8 cellular contexts compared by ENCODE assay signal in the genomic region with DNA sequence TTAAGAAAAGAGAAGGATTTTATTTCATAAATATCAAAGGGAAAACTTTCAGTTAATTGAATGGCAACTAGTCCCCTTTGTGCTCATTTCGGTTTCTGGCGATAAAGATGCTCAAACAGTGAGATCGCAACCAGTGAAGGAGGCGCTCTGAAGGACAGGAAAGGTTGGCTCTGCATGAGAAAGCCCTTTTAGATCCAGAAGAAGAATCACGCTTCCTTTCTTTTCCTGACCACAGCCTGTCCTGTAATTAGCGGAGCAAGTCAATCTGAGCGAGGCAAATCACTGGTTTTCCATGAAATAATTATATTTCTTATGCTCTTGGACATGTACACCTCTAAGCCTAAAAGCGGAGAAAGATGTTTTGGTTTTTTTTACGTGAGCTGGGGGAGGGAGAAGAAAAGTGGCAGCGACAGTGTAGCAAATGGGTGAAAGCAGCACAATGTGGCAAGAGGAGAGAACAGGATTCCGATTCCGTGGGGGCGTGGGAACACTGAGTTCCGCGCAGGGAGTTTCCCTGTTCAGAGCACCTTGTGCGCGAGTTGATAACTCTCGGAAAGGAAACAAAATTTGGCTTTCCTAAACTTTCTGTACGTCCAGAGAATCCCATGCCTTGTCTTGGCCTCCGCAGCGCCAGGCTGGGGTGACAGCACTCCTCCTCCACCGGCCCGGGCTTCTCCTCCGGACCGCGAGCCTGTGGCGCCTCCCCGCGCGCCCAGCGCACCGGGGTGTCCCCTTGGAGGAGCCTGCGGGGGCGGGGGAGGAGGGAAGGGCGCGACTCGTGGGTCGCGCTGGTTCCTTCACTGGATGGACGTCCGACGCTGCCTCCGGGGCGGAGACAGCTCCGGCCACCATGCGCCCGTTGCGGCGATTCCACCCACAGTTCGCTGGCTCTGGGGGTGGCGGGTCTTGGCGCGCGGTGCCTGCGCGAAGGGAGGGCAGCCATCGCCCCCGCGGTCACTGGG. TPM values are rescaled to one million over a fixed set of nuclear protein-coding genes. Genes with fewer than 3 reads are reported as not detected.
DNase-seq lines count a peak whose midpoint lies in the region; ATAC-seq, FAIRE-seq and TF ChIP-seq lines count a peak whose summit lies in the region.

No MANE protein-coding gene starts in this region.

- no peak overlapping the region for H2BK5ac ChIP-seq in H9 (ENCODE audit: insufficient read length, low read length)

- H2AFZ ChIP-seq in H9 (ENCODE audit: low read length), result no peak overlapping the region

- H3K23me2 ChIP-seq in H9 (ENCODE audit: insufficient read length, low read depth, low read length, poor library complexity, severe bottlenecking), result peaks cover 7% of the 10 kb centered on the region

- DNase-seq in A549 (ENCODE audit: low read depth in 1 of 2, low spot score in 1 of 2), result peak; percentile 9 to 52
- peak; percentile 45 for DNase-seq in H9
- DNase-seq in GM12892 (ENCODE audit: insufficient read length), result no peak
- DNase-seq in SHP77 treated with DMSO at 0.1 percent for 48 hours (lab: John Stamatoyannopoulos, UW), result no peak
- DNase-seq in globus pallidus (ENCODE audit: low spot score), result no peak

- peak overlapping the region; percentile 36; the same call in 1 of the 2 replicates for H3K14ac ChIP-seq in H9 (ENCODE audit: insufficient read depth, low read length)

- H3K56ac ChIP-seq in H9 (ENCODE audit: insufficient read length, low read depth, low read length), result no peak overlapping the region

- peak overlapping the region; percentile 61 to 82 for H3K4me3 Mint-ChIP-seq in H9
- peak overlapping the region; percentile 76 for H3K4me3 Mint-ChIP-seq in activated naive CD4-positive, alpha-beta T cell treated with anti-CD3 and anti-CD28 coated beads, Interleukin-2, amount 50 U/mL, for 24 hours

- WGBS in A549 (ENCODE audit: missing lambda C conversion rate), result 27% methylated on average over 28 of the region's 59 CpGs
- WGBS in H9 (ENCODE audit: extremely low coverage, insufficient read length, low lambda C conversion rate), result no CpG with 5 or more reads among the region's 59 CpGs

- H3K4me1 Mint-ChIP-seq in H9, result peaks cover 15 to 17% of the 10 kb centered on the region in 2 experiments
- H3K4me1 Mint-ChIP-seq in activated naive CD4-positive, alpha-beta T cell treated with anti-CD3 and anti-CD28 coated beads, Interleukin-2, amount 50 U/mL, for 24 hours, result peaks cover 15% of the 10 kb centered on the region

- H3K27me3 ChIP-seq in H9 (ENCODE audit: insufficient read depth, low read length) (peaks cover 16% of the 10 kb centered on the region; the same call in 1 of the 2 replicates), iPS-15b (ENCODE audit: control insufficient read depth, insufficient read depth, low read length) (peaks cover 51% of the 10 kb centered on the region), skeletal muscle satellite cell (ENCODE audit: control insufficient read depth, insufficient read depth, low read length) (peaks cover 83% of the 10 kb centered on the region)

- POLR2A ChIA-PET in A549 (lab: Yijun Ruan, JAX), result no interaction called here

- H3T11ph ChIP-seq in H9 (ENCODE audit: low read length), result no peak overlapping the region

- no peak overlapping the region for H3K27ac Mint-ChIP-seq in H9
- no peak overlapping the region for H3K27ac Mint-ChIP-seq in activated naive CD4-positive, alpha-beta T cell treated with anti-CD3 and anti-CD28 coated beads, Interleukin-2, amount 50 U/mL, for 24 hours

- H3K27me3 Mint-ChIP-seq in H9 (ENCODE audit: low read depth), result peaks cover 81% of the 10 kb centered on the region
- peaks cover 45% of the 10 kb centered on the region for H3K27me3 Mint-ChIP-seq in activated naive CD4-positive, alpha-beta T cell treated with anti-CD3 and anti-CD28 coated beads, Interleukin-2, amount 50 U/mL, for 24 hours

- no peak overlapping the region for H2BK15ac ChIP-seq in H9 (ENCODE audit: low read depth, low read length)

- H3K27ac ChIP-seq in A549 (peak overlapping the region; percentile 74 to 84), H9 (ENCODE audit: insufficient read length, low read depth, low read length) (no peak overlapping the region)

- TF ChIP-seq CTCF in A549 (IDR thresholded peaks at IDR 0.05) (no peak), H9 (conservative IDR thresholded peaks at IDR 0.05) (no peak)

- H3K23ac ChIP-seq in H9 (ENCODE audit: insufficient read length, low read depth, low read length), result no peak overlapping the region

- H3K4me2 ChIP-seq in A549 (peak overlapping the region; percentile 98), H9 (ENCODE audit: insufficient read depth, insufficient read length, low read length) (peak overlapping the region; percentile 95), skeletal muscle satellite cell (ENCODE audit: low read length) (peak overlapping the region; percentile 85)

- FAIRE-seq in A549 (lab: Jason Lieb, UNC), result no peak
- no peak for FAIRE-seq in GM12892 (lab: Jason Lieb, UNC)

- no peak overlapping the region for H2BK12ac ChIP-seq in H9 (ENCODE audit: insufficient read length, low read depth, low read length)

- H3K4me3 ChIP-seq in A549 (peak overlapping the region; percentile 66), iPS-15b (ENCODE audit: low read depth, low read length) (peak overlapping the region; percentile 60), skeletal muscle satellite cell (ENCODE audit: low read length) (peak overlapping the region; percentile 69)

- no peak overlapping the region for H3K4ac ChIP-seq in H9 (ENCODE audit: low read depth, low read length)

- 0 out of 5 replicates have a peak, but pooled peaks of 1 of the 2 experiments have one; percentile 12 for TF ChIP-seq RAD21 in A549 (conservative IDR thresholded peaks at IDR 0.05 in 1 of 2, IDR thresholded peaks at IDR 0.05 in 1 of 2)

- H3K36me3 ChIP-seq in iPS-15b (ENCODE audit: control insufficient read depth, insufficient read depth, low read length), result no peaks in the 10 kb centered on the region
- no peaks in the 10 kb centered on the region for H3K36me3 ChIP-seq in skeletal muscle satellite cell (ENCODE audit: insufficient read depth, low read length)

- H2BK120ac ChIP-seq in H9 (ENCODE audit: low read depth, low read length, poor library complexity, severe bottlenecking), result no peak overlapping the region

- no peak overlapping the region for H3K18ac ChIP-seq in H9 (ENCODE audit: insufficient read length, low read depth, low read length)

- H4K91ac ChIP-seq in H9 (ENCODE audit: insufficient read length, low read depth, low read length), result no peak overlapping the region

- H3K9me3 ChIP-seq in A549 (no peaks in the 10 kb centered on the region), H9 (ENCODE audit: control insufficient read depth, low read depth, low read length) (no peaks in the 10 kb centered on the region), iPS-15b (ENCODE audit: control insufficient read depth, insufficient read depth, low read length) (no peaks in the 10 kb centered on the region), skeletal muscle satellite cell (replicated peaks; ENCODE audit: low read length) (no peaks in the 10 kb centered on the region)

- H3K79me2 ChIP-seq in H9 (ENCODE audit: insufficient read depth, low read length), result no peaks in the 10 kb centered on the region

- ATAC-seq in A549, result peak; percentile 70 to 72

- H2AK5ac ChIP-seq in H9 (ENCODE audit: insufficient read length, low read length), result no peak overlapping the region

- H3K9me3 Mint-ChIP-seq in H9, result peaks cover 0 to 3% of the 10 kb centered on the region in 2 experiments; a peak in 1 of 5 replicates
- no peaks in the 10 kb centered on the region for H3K9me3 Mint-ChIP-seq in activated naive CD4-positive, alpha-beta T cell treated with anti-CD3 and anti-CD28 coated beads, Interleukin-2, amount 50 U/mL, for 24 hours

- H4K5ac ChIP-seq in H9 (ENCODE audit: insufficient read length, low read depth, low read length), result no peak overlapping the region

- no peaks in the 10 kb centered on the region for H3K79me1 ChIP-seq in H9 (ENCODE audit: insufficient read depth, low read depth, low read length, poor library complexity, severe bottlenecking)

- no peaks in the 10 kb centered on the region for H4K20me1 ChIP-seq in H9 (ENCODE audit: control insufficient read depth, insufficient read depth, insufficient read length)

- H3K9ac ChIP-seq in H9 (ENCODE audit: extremely low read depth, insufficient read length, low read length) (no peak overlapping the region), iPS-15b (ENCODE audit: low read depth, low read length) (no peak overlapping the region), skeletal muscle satellite cell (ENCODE audit: low read depth, low read length) (no peak overlapping the region)

- H2BK20ac ChIP-seq in H9 (ENCODE audit: low read depth, low read length, poor library complexity, severe bottlenecking), result no peak overlapping the region

- no peak overlapping the region for H4K8ac ChIP-seq in H9 (replicated peaks; ENCODE audit: insufficient read length, low read depth, low read length)

- CTCF ChIA-PET in A549 (lab: Yijun Ruan, JAX), result interaction anchor here (4.7 kb wide), 1 partner anchor 145 kb away, joined by 95 read pairs; the partner anchor contains the start of gene SLC9A4

- peaks cover 0 to 1% (median 0%) of the 10 kb centered on the region in 3 experiments; a peak in 1 of 7 replicates for H3K36me3 Mint-ChIP-seq in H9 (ENCODE audit: insufficient read depth in 1 of 3, low read depth in 3 of 3)
- no peaks in the 10 kb centered on the region for H3K36me3 Mint-ChIP-seq in activated naive CD4-positive, alpha-beta T cell treated with anti-CD3 and anti-CD28 coated beads, Interleukin-2, amount 50 U/mL, for 24 hours

- no peak for TF ChIP-seq EP300 in A549 (IDR thresholded peaks at IDR 0.05)

- TF ChIP-seq POLR2A in A549 (IDR thresholded peaks at IDR 0.05; ENCODE audit: low read length) (peak; percentile 55), GM12892 (IDR thresholded peaks at IDR 0.05; ENCODE audit: low read depth, low read length) (no peak)

- H3K4me1 ChIP-seq in A549 (peaks cover 7% of the 10 kb centered on the region; the same call in 1 of the 3 replicates), H9 (ENCODE audit: insufficient read depth, low read length) (peaks cover 2% of the 10 kb centered on the region; the same call in 1 of the 2 replicates), iPS-15b (ENCODE audit: control insufficient read depth, insufficient read depth, low read length) (no peaks in the 10 kb centered on the region), skeletal muscle satellite cell (ENCODE audit: control insufficient read depth, insufficient read depth, low read length) (peaks cover 8% of the 10 kb centered on the region)

TF ChIP-seq in A549, 52 proteins besides CTCF, POLR2A, EP300 and RAD21 (continues in another document):
- TF ChIP-seq CHD4 (IDR thresholded peaks at IDR 0.05; ENCODE audit: borderline replicate concordance), result no peak

RNA-seq across cellular contexts. Expression of gene SLC9A2, which starts 0.6 kb away (rescaled TPM):
- 4.1 and 4.3 TPM in 2 replicates for polyA plus RNA-seq in A549 (2011; rRNA removed)
- polyA plus RNA-seq in A549 (2012; cell fraction: cytosol; rRNA removed), result 1.1 and 1.2 TPM in 2 replicates
- polyA plus RNA-seq in A549 (2012; cell fraction: nucleus; rRNA removed), result 1.0 and 1.6 TPM in 2 replicates
- polyA plus RNA-seq in A549 (2017; fragmentation: RNase III; extraction: RNeasy Plus Mini Kit Qiagen cat#74134 plus additional on column Dnase treatment), result 2.5 to 3.0 TPM (median 3.0 TPM) in 3 replicates
- polyA minus RNA-seq in A549 (2011; rRNA and poly(A)+ RNA removed), result 4.8 and 5.3 TPM in 2 replicates
- 0.04 TPM in 2 replicates for total RNA-seq in H9 (2021)
- total RNA-seq in skeletal muscle satellite cell (2012; rRNA removed), result under 0.01 TPM in 1 of 2 replicates, not detected in the other
- polyA plus RNA-seq in GM12892 (2012; ENCODE audit: missing spikeins), result 0.06 TPM

Comparison
In these comparisons a context has a peak if more than half of its experiments do, and no peak if none do; other contexts are left out.
1. DNase-seq: peak in A549 (2 of 2) and H9 (single experiment); none in GM12892 (single experiment), SHP77 treated with DMSO at 0.1 percent for 48 hours (single experiment) and globus pallidus (single experiment).
2. Peak in every context shown above with its lines, with median percentiles within 50 percentile points of each other: H3K4me2 ChIP-seq and H3K4me3 ChIP-seq.